ENCODE assay signal across 8 cellular contexts in genomic region chr17:31094600-31095238, GRCh38. TPM values are rescaled to one million over a fixed set of nuclear protein-coding genes. Genes with fewer than 3 reads are reported as not detected.
A peak's percentile ranks its signal among the peaks of the same experiment; 100 is the strongest.
DNase-seq lines count a peak whose midpoint lies in the region; ATAC-seq and TF ChIP-seq lines count a peak whose summit lies in the region.

Gene NF1 (plus strand): TSS chr17:31094977. CDS start chr17:31095310, 333 bp downstream.

- peaks cover 11% of the 10 kb centered on the region for H3K4me1 Mint-ChIP-seq in activated T-cell treated with anti-CD3 and anti-CD28 coated beads, Interleukin-2, amount 50 U/mL, for 4 hours (ENCODE audit: low read depth)

- H3K9me3 ChIP-seq in Panc1 (ENCODE audit: control insufficient read depth, insufficient read depth, low read depth, low read length) (no peaks in the 10 kb centered on the region), esophagus (ENCODE audit: control insufficient read depth in 2 of 2, insufficient read depth in 1 of 2, low read depth in 1 of 2, low read length in 1 of 2) (no peaks in the 10 kb centered on the region), muscle layer of colon (ENCODE audit: low read length) (no peaks in the 10 kb centered on the region)

- DNase-seq in DMS153 (lab: John Stamatoyannopoulos, UW) (peak; percentile 92), Panc1 (ENCODE audit: low read depth, low spot score) (peak; percentile 50)
- peak; percentile 82 for DNase-seq in activated T-cell treated with anti-CD3 and anti-CD28 coated beads, Interleukin-2, amount 50 U/mL, for 4 hours
- peak; percentile 67 to 73 for DNase-seq in stimulated activated CD8-positive, alpha-beta memory T cell treated with anti-CD3 and anti-CD28 coated beads, Interleukin-7, amount 100 ng/mL, for 1 hour (ENCODE audit: low read depth in 2 of 2)

- H3K27me3 Mint-ChIP-seq in activated T-cell treated with anti-CD3 and anti-CD28 coated beads, Interleukin-2, amount 50 U/mL, for 4 hours (ENCODE audit: low read depth): no peaks in the 10 kb centered on the region

- H3K9me3 Mint-ChIP-seq in activated T-cell treated with anti-CD3 and anti-CD28 coated beads, Interleukin-2, amount 50 U/mL, for 4 hours: no peaks in the 10 kb centered on the region

- WGBS in esophagus, 2 donors: 1% methylated on average over 38 to 45 of the region's 46 CpGs

- POLR2A ChIA-PET in Panc1 (lab: Charles Lee): interaction anchor here (0.6 to 1.0 kb wide), 2 partner anchors 9 to 120 kb away, joined by 3 read pairs; no protein-coding TSS in a partner anchor

- TF ChIP-seq CTCF in KMS-11 (conservative IDR thresholded peaks at IDR 0.05; ENCODE audit: low read depth, low read length): no peak
- no peak for TF ChIP-seq CTCF in Panc1 (IDR thresholded peaks at IDR 0.05)

- H3K4me2 ChIP-seq in KMS-11: peak within 1 kb of the TSS; percentile 64

- peaks cover 14% of the 10 kb centered on the region for H3K4me1 ChIP-seq in KMS-11 (ENCODE audit: low read depth, poor library complexity, severe bottlenecking)
- H3K4me1 ChIP-seq in Panc1 (ENCODE audit: control insufficient read depth, insufficient read depth, low read length): peaks cover 19% of the 10 kb centered on the region
- H3K4me1 ChIP-seq in esophagus (ENCODE audit: control insufficient read depth in 2 of 2, insufficient read depth in 2 of 2, low read length in 1 of 2): no peaks in the 10 kb centered on the region
- peaks cover 9% of the 10 kb centered on the region for H3K4me1 ChIP-seq in muscle layer of colon (ENCODE audit: insufficient read depth, low read length)

- CTCF ChIA-PET in Panc1 (lab: Charles Lee): interaction anchor here (0.6 kb wide), 1 partner anchor 149 kb away, joined by 5 read pairs; no protein-coding TSS in a partner anchor

- intact Hi-C loops in Panc1 (cut with micrococcal nuclease; ENCODE audit: unreplicated experiment): no loop called here

- H3K4me3 ChIP-seq in KMS-11 (IDR thresholded peaks at IDR 0.05; ENCODE audit: insufficient read depth, low read depth, low read length) (no peak within 1 kb of the TSS), Panc1 (ENCODE audit: low read depth in 2 of 2, low read length in 2 of 2) (peak within 1 kb of the TSS; percentile 64 to 83), esophagus (ENCODE audit: low read depth in 1 of 2, low read length in 2 of 2) (peak within 1 kb of the TSS; percentile 62 to 63), muscle layer of colon (ENCODE audit: low read depth in 1 of 2, low read length in 2 of 2) (peak within 1 kb of the TSS; percentile 87 to 91)

- no peaks in the 10 kb centered on the region for H3K36me3 Mint-ChIP-seq in activated T-cell treated with anti-CD3 and anti-CD28 coated beads, Interleukin-2, amount 50 U/mL, for 4 hours (ENCODE audit: insufficient read depth)

- peak within 1 kb of the TSS; percentile 86 for H3K9ac ChIP-seq in KMS-11
- H3K9ac ChIP-seq in muscle layer of colon (ENCODE audit: low read length): peak within 1 kb of the TSS; percentile 86

- H4K20me1 ChIP-seq in KMS-11 (ENCODE audit: insufficient read depth): no peaks in the 10 kb centered on the region

- H3K27me3 ChIP-seq in KMS-11 (ENCODE audit: insufficient read depth, low read depth) (no peaks in the 10 kb centered on the region), Panc1 (ENCODE audit: control insufficient read depth, insufficient read depth, low read length) (no peaks in the 10 kb centered on the region), esophagus (ENCODE audit: control insufficient read depth in 1 of 2, insufficient read depth in 2 of 2, low read length in 2 of 2) (no peaks in the 10 kb centered on the region), muscle layer of colon (ENCODE audit: control insufficient read depth in 1 of 2, insufficient read depth in 2 of 2, low read length in 2 of 2) (no peaks in the 10 kb centered on the region)

- no TSS peak for BruUV-seq in Panc1 (replicated peaks; lab: Mats Ljungman, UMichigan)

- H3K79me2 ChIP-seq in KMS-11 (ENCODE audit: insufficient read depth, low read depth): peaks cover 21% of the 10 kb centered on the region; the same call in 1 of the 2 replicates

- peak within 1 kb of the TSS; percentile 86 for H2AFZ ChIP-seq in KMS-11 (ENCODE audit: low read depth)

- H3K4me3 Mint-ChIP-seq in activated T-cell treated with anti-CD3 and anti-CD28 coated beads, Interleukin-2, amount 50 U/mL, for 4 hours: peak within 1 kb of the TSS; percentile 95

- H3K36me3 ChIP-seq in KMS-11 (ENCODE audit: insufficient read depth): no peaks in the 10 kb centered on the region
- H3K36me3 ChIP-seq in Panc1 (ENCODE audit: control insufficient read depth, insufficient read depth, low read length): no peaks in the 10 kb centered on the region
- no peaks in the 10 kb centered on the region for H3K36me3 ChIP-seq in esophagus (ENCODE audit: control insufficient read depth in 2 of 2, insufficient read depth in 2 of 2, low read length in 1 of 2)
- no peaks in the 10 kb centered on the region for H3K36me3 ChIP-seq in muscle layer of colon (ENCODE audit: insufficient read depth, low read length)

- ATAC-seq in GM21619 (IDR thresholded peaks at IDR 0.05; ENCODE audit: unreplicated experiment): peak; percentile 66
- ATAC-seq in Panc1: peak; percentile 94
- peak; percentile 82 to 83 for ATAC-seq in activated T-cell treated with anti-CD3 and anti-CD28 coated beads, Interleukin-2, amount 50 U/mL, for 4 hours

- H3K27ac ChIP-seq in KMS-11: peak within 1 kb of the TSS; percentile 59
- H3K27ac ChIP-seq in Panc1 (ENCODE audit: low read length): peak within 1 kb of the TSS; percentile 88
- peak within 1 kb of the TSS; percentile 76 to 93 for H3K27ac ChIP-seq in esophagus (ENCODE audit: low read depth in 2 of 2, low read length in 1 of 2)
- peak within 1 kb of the TSS; percentile 91 for H3K27ac ChIP-seq in muscle layer of colon (ENCODE audit: low read depth, low read length)

- in situ Hi-C loops in Panc1 (cut with HindIII; ENCODE audit: low pct_unique_long_range_greater_than_20kb, low sequenced_read_pairs): no loop called here

RNA-seq across cellular contexts. Expression of gene NF1, which starts in this region (rescaled TPM):
- total RNA-seq in Panc1 (2021; ENCODE audit: unreplicated experiment): 82.5 TPM
- 21.1 TPM for polyA plus RNA-seq in Panc1 (2012; ENCODE audit: insufficient read length)
- 10 to 100 TPM; 14.2 to 17.9 (median 15.2) TPM for total RNA-seq in activated T-cell treated with anti-CD3 and anti-CD28 coated beads, Interleukin-2, amount 50 U/mL, for 4 hours
- polyA plus RNA-seq in esophagus: 1 to 10 TPM; 3.4 to 4.4 TPM
